ENCODE assay signal across 8 cellular contexts in genomic region chr6:31820399-31820798, GRCh38. TPM values are rescaled to one million over a fixed set of nuclear protein-coding genes. Genes with fewer than 3 reads are reported as not detected.
A peak's percentile ranks its signal among the peaks of the same experiment; 100 is the strongest.
DNase-seq lines count a peak whose midpoint lies in the region; ATAC-seq, FAIRE-seq and TF ChIP-seq lines count a peak whose summit lies in the region.
"Not testable (repeated sequence)": the region's sequence is repeated elsewhere in the genome, so short reads cannot be mapped to it uniquely, and the experiment has no call there.

No MANE protein-coding gene starts in this region.

- not testable (repeated sequence) for TF ChIP-seq RAD21 in A549 (conservative IDR thresholded peaks at IDR 0.05 in 1 of 2, IDR thresholded peaks at IDR 0.05 in 1 of 2)

- peak overlapping the region in 2 of 3 donors; percentile 73 to 86 for H3K27ac Mint-ChIP-seq in IgD-negative memory B cell
- not testable (repeated sequence) for H3K27ac Mint-ChIP-seq in activated CD4-positive, alpha-beta T cell treated with anti-CD3 and anti-CD28 coated beads, Interleukin-2, amount 10 ng/mL, durations not matched to agents 24 days and 14 days; effector memory CD8-positive, alpha-beta T cell; nephron progenitor cell; stimulated activated naive CD8-positive, alpha-beta T cell treated with anti-CD3 and anti-CD28 coated beads, Interleukin-15, Interleukin-2, amounts not matched to agents 100 ng/mL and 50 ng/mL, for 24 hours
- peak overlapping the region; percentile 94 for H3K27ac Mint-ChIP-seq in activated naive CD8-positive, alpha-beta T cell treated with anti-CD3 and anti-CD28 coated beads, Interleukin-2, amount 50 U/mL, for 24 hours

- H3K9me3 Mint-ChIP-seq in IgD-negative memory B cell; activated CD4-positive, alpha-beta T cell treated with anti-CD3 and anti-CD28 coated beads, Interleukin-2, amount 10 ng/mL, durations not matched to agents 24 days and 14 days; activated naive CD8-positive, alpha-beta T cell treated with anti-CD3 and anti-CD28 coated beads, Interleukin-2, amount 50 U/mL, for 24 hours; effector memory CD8-positive, alpha-beta T cell; stimulated activated naive CD8-positive, alpha-beta T cell treated with anti-CD3 and anti-CD28 coated beads, Interleukin-15, Interleukin-2, amounts not matched to agents 100 ng/mL and 50 ng/mL, for 24 hours: not testable (repeated sequence)
- peaks cover 28% of the 10 kb centered on the region for H3K9me3 Mint-ChIP-seq in nephron progenitor cell

- H3K4me1 Mint-ChIP-seq in IgD-negative memory B cell (peaks cover 23 to 37% (median 26%) of the 10 kb centered on the region in 3 donors), nephron progenitor cell (peaks cover 48% of the 10 kb centered on the region)
- peaks cover 47% of the 10 kb centered on the region for H3K4me1 Mint-ChIP-seq in activated CD4-positive, alpha-beta T cell treated with anti-CD3 and anti-CD28 coated beads, Interleukin-2, amount 10 ng/mL, durations not matched to agents 24 days and 14 days
- peaks cover 62% of the 10 kb centered on the region for H3K4me1 Mint-ChIP-seq in activated naive CD8-positive, alpha-beta T cell treated with anti-CD3 and anti-CD28 coated beads, Interleukin-2, amount 50 U/mL, for 24 hours
- H3K4me1 Mint-ChIP-seq in effector memory CD8-positive, alpha-beta T cell (ENCODE audit: low read depth in 2 of 2): peaks cover 28 to 38% of the 10 kb centered on the region in 2 donors
- H3K4me1 Mint-ChIP-seq in stimulated activated naive CD8-positive, alpha-beta T cell treated with anti-CD3 and anti-CD28 coated beads, Interleukin-15, Interleukin-2, amounts not matched to agents 100 ng/mL and 50 ng/mL, for 24 hours (ENCODE audit: low read depth): peaks cover 57% of the 10 kb centered on the region

- not testable (repeated sequence) for TF ChIP-seq POLR2A in A549 (IDR thresholded peaks at IDR 0.05; ENCODE audit: low read length)

- H3K27me3 ChIP-seq in left lung: not testable (repeated sequence)

- H3K4me1 ChIP-seq in A549 (peaks cover 50% of the 10 kb centered on the region), left lung (peaks cover 15 to 75% of the 10 kb centered on the region in 2 donors)

- H3K4me2 ChIP-seq in A549: peak overlapping the region; percentile 94

- not testable (repeated sequence) for FAIRE-seq in A549 (lab: Jason Lieb, UNC)

- peak overlapping the region; percentile 53 to 87; a peak in 4 of 6 replicates for H3K27ac ChIP-seq in A549
- peak overlapping the region; percentile 87 to 98 for H3K27ac ChIP-seq in left lung

- not testable (repeated sequence) for H3K4me3 ChIP-seq in A549, left lung

- not testable (repeated sequence) for DNase-seq in A549 (ENCODE audit: low read depth in 1 of 2, low spot score in 1 of 2); activated CD4-positive, alpha-beta T cell treated with anti-CD3 and anti-CD28 coated beads, Interleukin-2, amount 10 ng/mL, durations not matched to agents 24 days and 14 days; activated naive CD8-positive, alpha-beta T cell treated with anti-CD3 and anti-CD28 coated beads, Interleukin-2, amount 50 U/mL, for 24 hours; effector memory CD8-positive, alpha-beta T cell; left lung; nephron progenitor cell

- not testable (repeated sequence) for ATAC-seq in A549; activated naive CD8-positive, alpha-beta T cell treated with anti-CD3 and anti-CD28 coated beads, Interleukin-2, amount 50 U/mL, for 24 hours; effector memory CD8-positive, alpha-beta T cell (replicated peaks); left lung

- POLR2A ChIA-PET in A549 (lab: Yijun Ruan, JAX): not testable (repeated sequence)

- 66% methylated on average over 10 of the region's 10 CpGs for WGBS in A549 (ENCODE audit: missing lambda C conversion rate)

- TF ChIP-seq CTCF in A549 (IDR thresholded peaks at IDR 0.05); left lung (IDR thresholded peaks at IDR 0.05); nephron progenitor cell (IDR thresholded peaks at IDR 0.05): not testable (repeated sequence)

- H3K9me3 ChIP-seq in A549, left lung: not testable (repeated sequence)

- not testable (repeated sequence) for H3K36me3 Mint-ChIP-seq in IgD-negative memory B cell; activated naive CD8-positive, alpha-beta T cell treated with anti-CD3 and anti-CD28 coated beads, Interleukin-2, amount 50 U/mL, for 24 hours (ENCODE audit: low read depth); stimulated activated naive CD8-positive, alpha-beta T cell treated with anti-CD3 and anti-CD28 coated beads, Interleukin-15, Interleukin-2, amounts not matched to agents 100 ng/mL and 50 ng/mL, for 24 hours (ENCODE audit: low read depth)
- H3K36me3 Mint-ChIP-seq in activated CD4-positive, alpha-beta T cell treated with anti-CD3 and anti-CD28 coated beads, Interleukin-2, amount 10 ng/mL, durations not matched to agents 24 days and 14 days (ENCODE audit: low read depth): peaks cover 14% of the 10 kb centered on the region
- H3K36me3 Mint-ChIP-seq in effector memory CD8-positive, alpha-beta T cell (ENCODE audit: insufficient read depth): peaks cover 25% of the 10 kb centered on the region
- H3K36me3 Mint-ChIP-seq in nephron progenitor cell (ENCODE audit: low read depth): peaks cover 19% of the 10 kb centered on the region

- intact Hi-C loops in activated CD4-positive, alpha-beta T cell treated with anti-CD3 and anti-CD28 coated beads, Interleukin-2, amount 10 ng/mL, durations not matched to agents 24 days and 14 days (cut with micrococcal nuclease): loop anchor here (10.0 kb wide), 2 partner anchors 246 to 326 kb away; partner anchors contain the start of genes LTA, MICB and TNF
- intact Hi-C loops in left lung (cut with DNase I): not testable (repeated sequence)

- H3K4me3 Mint-ChIP-seq in IgD-negative memory B cell (peak overlapping the region in 2 of 4 donors; percentile 93 to 95), nephron progenitor cell (peak overlapping the region; percentile 87)
- H3K4me3 Mint-ChIP-seq in activated CD4-positive, alpha-beta T cell treated with anti-CD3 and anti-CD28 coated beads, Interleukin-2, amount 10 ng/mL, durations not matched to agents 24 days and 14 days: peak overlapping the region; percentile 90
- peak overlapping the region; percentile 87 for H3K4me3 Mint-ChIP-seq in activated naive CD8-positive, alpha-beta T cell treated with anti-CD3 and anti-CD28 coated beads, Interleukin-2, amount 50 U/mL, for 24 hours
- H3K4me3 Mint-ChIP-seq in effector memory CD8-positive, alpha-beta T cell: peak overlapping the region; percentile 89 to 95
- peak overlapping the region; percentile 84 for H3K4me3 Mint-ChIP-seq in stimulated activated naive CD8-positive, alpha-beta T cell treated with anti-CD3 and anti-CD28 coated beads, Interleukin-15, Interleukin-2, amounts not matched to agents 100 ng/mL and 50 ng/mL, for 24 hours

- not testable (repeated sequence) for TF ChIP-seq EP300 in A549 (IDR thresholded peaks at IDR 0.05)

- CTCF ChIA-PET in A549 (lab: Yijun Ruan, JAX): interaction anchor here (1.6 to 1.8 kb wide), 2 partner anchors 10 to 90 kb away, joined by 3 to 6 read pairs; no protein-coding TSS in a partner anchor

- H3K27me3 Mint-ChIP-seq in IgD-negative memory B cell; activated CD4-positive, alpha-beta T cell treated with anti-CD3 and anti-CD28 coated beads, Interleukin-2, amount 10 ng/mL, durations not matched to agents 24 days and 14 days; activated naive CD8-positive, alpha-beta T cell treated with anti-CD3 and anti-CD28 coated beads, Interleukin-2, amount 50 U/mL, for 24 hours; effector memory CD8-positive, alpha-beta T cell; nephron progenitor cell (ENCODE audit: low read depth, poor library complexity); stimulated activated naive CD8-positive, alpha-beta T cell treated with anti-CD3 and anti-CD28 coated beads, Interleukin-15, Interleukin-2, amounts not matched to agents 100 ng/mL and 50 ng/mL, for 24 hours: not testable (repeated sequence)

- not testable (repeated sequence) for H3K36me3 ChIP-seq in left lung

RNA-seq across cellular contexts. Expression of gene HSPA1A, which starts 5.1 kb away (rescaled TPM):
- polyA plus RNA-seq in A549 (2011; rRNA removed) (88.2 and 122 TPM in 2 replicates), A549 (2017; fragmentation: RNase III; extraction: RNeasy Plus Mini Kit Qiagen cat#74134 plus additional on column Dnase treatment) (129 to 204 TPM (median 194 TPM) in 3 replicates), IgD-negative memory B cell (49.5 TPM)
- polyA plus RNA-seq in A549 (2012; cell fraction: cytosol; rRNA removed): 373 and 433 TPM in 2 replicates
- 595 and 923 TPM in 2 replicates for polyA plus RNA-seq in A549 (2012; cell fraction: nucleus; rRNA removed)
- polyA minus RNA-seq in A549 (2011; rRNA and poly(A)+ RNA removed): 70.9 and 89.7 TPM in 2 replicates
- 189 and 190 TPM in 2 replicates for total RNA-seq in activated CD4-positive, alpha-beta T cell treated with anti-CD3 and anti-CD28 coated beads, Interleukin-2, amount 10 ng/mL, durations not matched to agents 24 days and 14 days
- total RNA-seq in left lung: 100 to 1,000 TPM; 155 to 205 TPM

RNA-seq across cellular contexts. Expression of gene HSPA1L, which starts 5.3 kb away (rescaled TPM):
- polyA plus RNA-seq in A549 (2011; rRNA removed): 1.2 and 1.6 TPM in 2 replicates
- polyA plus RNA-seq in A549 (2012; cell fraction: cytosol; rRNA removed): 0.67 and 0.70 TPM in 2 replicates
- 0.50 and 0.70 TPM in 2 replicates for polyA plus RNA-seq in A549 (2012; cell fraction: nucleus; rRNA removed)
- 1.2 to 1.7 TPM (median 1.4 TPM) in 3 replicates for polyA plus RNA-seq in A549 (2017; fragmentation: RNase III; extraction: RNeasy Plus Mini Kit Qiagen cat#74134 plus additional on column Dnase treatment)
- 1.4 and 1.6 TPM in 2 replicates for polyA minus RNA-seq in A549 (2011; rRNA and poly(A)+ RNA removed)
- polyA plus RNA-seq in IgD-negative memory B cell: 1.2 TPM
- 1.8 and 2.5 TPM in 2 replicates for total RNA-seq in activated CD4-positive, alpha-beta T cell treated with anti-CD3 and anti-CD28 coated beads, Interleukin-2, amount 10 ng/mL, durations not matched to agents 24 days and 14 days
- 1 to 10 TPM in 1 of 2 donors, under 1 TPM in 1; 0.99 to 1.2 TPM for total RNA-seq in left lung

RNA-seq across cellular contexts. Expression of gene HSPA1B, which starts 7.1 kb away (rescaled TPM):
- polyA plus RNA-seq in A549 (2011; rRNA removed) (52.7 and 70.6 TPM in 2 replicates), A549 (2017; fragmentation: RNase III; extraction: RNeasy Plus Mini Kit Qiagen cat#74134 plus additional on column Dnase treatment) (56.7 to 125 TPM (median 98.6 TPM) in 3 replicates), IgD-negative memory B cell (5.7 TPM)
- 142 and 160 TPM in 2 replicates for polyA plus RNA-seq in A549 (2012; cell fraction: cytosol; rRNA removed)
- 253 and 414 TPM in 2 replicates for polyA plus RNA-seq in A549 (2012; cell fraction: nucleus; rRNA removed)
- 59.4 and 75.7 TPM in 2 replicates for polyA minus RNA-seq in A549 (2011; rRNA and poly(A)+ RNA removed)
- total RNA-seq in activated CD4-positive, alpha-beta T cell treated with anti-CD3 and anti-CD28 coated beads, Interleukin-2, amount 10 ng/mL, durations not matched to agents 24 days and 14 days: 156 and 161 TPM in 2 replicates
- 100 to 1,000 TPM; 104 to 180 TPM for total RNA-seq in left lung

RNA-seq across cellular contexts. Expression of gene LSM2, which starts 13.6 kb away (rescaled TPM):
- polyA plus RNA-seq in A549 (2011; rRNA removed) (54.7 and 73.8 TPM in 2 replicates), A549 (2017; fragmentation: RNase III; extraction: RNeasy Plus Mini Kit Qiagen cat#74134 plus additional on column Dnase treatment) (58.9 to 65.3 TPM (median 59.6 TPM) in 3 replicates), IgD-negative memory B cell (100 TPM)
- polyA plus RNA-seq in A549 (2012; cell fraction: cytosol; rRNA removed): 93.2 and 93.8 TPM in 2 replicates
- polyA plus RNA-seq in A549 (2012; cell fraction: nucleus; rRNA removed): 45.7 and 47.3 TPM in 2 replicates
- polyA minus RNA-seq in A549 (2011; rRNA and poly(A)+ RNA removed): 49.2 and 60.8 TPM in 2 replicates
- 142 and 146 TPM in 2 replicates for total RNA-seq in activated CD4-positive, alpha-beta T cell treated with anti-CD3 and anti-CD28 coated beads, Interleukin-2, amount 10 ng/mL, durations not matched to agents 24 days and 14 days
- total RNA-seq in left lung: 10 to 100 TPM; 38.7 to 51.5 TPM

RNA-seq across cellular contexts. Expression of gene VARS1, which starts 24.8 kb away (rescaled TPM):
- 17.7 and 24.7 TPM in 2 replicates for polyA plus RNA-seq in A549 (2011; rRNA removed)
- 30.2 and 37.0 TPM in 2 replicates for polyA plus RNA-seq in A549 (2012; cell fraction: cytosol; rRNA removed)
- 141 and 146 TPM in 2 replicates for polyA plus RNA-seq in A549 (2012; cell fraction: nucleus; rRNA removed)
- 57.2 to 58.4 TPM (median 58.3 TPM) in 3 replicates for polyA plus RNA-seq in A549 (2017; fragmentation: RNase III; extraction: RNeasy Plus Mini Kit Qiagen cat#74134 plus additional on column Dnase treatment)
- polyA minus RNA-seq in A549 (2011; rRNA and poly(A)+ RNA removed): 74.6 and 88.9 TPM in 2 replicates
- polyA plus RNA-seq in IgD-negative memory B cell: 83.0 TPM
- total RNA-seq in activated CD4-positive, alpha-beta T cell treated with anti-CD3 and anti-CD28 coated beads, Interleukin-2, amount 10 ng/mL, durations not matched to agents 24 days and 14 days: 173 and 181 TPM in 2 replicates
- total RNA-seq in left lung: 100 to 1,000 TPM in 1 of 2 donors, 10 to 100 TPM in 1; 43.6 to 103 TPM
